ENCODE assay signal across 10 cellular contexts in the genomic region with DNA sequence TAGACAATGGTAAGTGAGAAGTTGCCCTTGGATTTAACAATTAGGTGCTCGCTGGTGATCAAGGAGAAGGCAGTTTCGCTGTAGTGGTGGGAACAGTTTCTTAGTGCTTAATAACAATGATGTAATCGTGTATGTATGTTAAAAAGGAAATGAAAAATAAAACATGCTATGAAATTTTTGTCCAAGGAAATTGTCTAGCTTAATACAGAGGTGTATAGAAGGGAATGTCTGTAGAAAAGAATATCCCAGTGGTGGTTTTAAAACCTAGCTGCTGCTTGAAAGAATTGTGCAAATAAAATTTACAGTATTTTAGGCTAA. TPM values are rescaled to one million over a fixed set of nuclear protein-coding genes. Genes with fewer than 3 reads are reported as not detected.
DNase-seq lines count a peak whose midpoint lies in the region; ATAC-seq and TF ChIP-seq lines count a peak whose summit lies in the region.
"Had no signal": no experiment of that assay in that cellular context is flagged by ENCODE, and none has a peak within 500 bp of the region (broad histone marks: within the 10 kb centered on the region; RNA-seq: fewer than 3 reads in every experiment).

No MANE protein-coding gene starts in this region.

- no peaks in the 10 kb centered on the region for H3K27me3 ChIP-seq in mammary epithelial cell (ENCODE audit: insufficient read depth, low read length)
- no peaks in the 10 kb centered on the region for H3K27me3 ChIP-seq in left lung
- H3K27me3 ChIP-seq in tibial artery = no peaks in the 10 kb centered on the region
- H3K27me3 ChIP-seq in body of pancreas = no peaks in the 10 kb centered on the region

- H3K9me3 Mint-ChIP-seq in MCF 10A (ENCODE audit: unreplicated experiment) (no peaks in the 10 kb centered on the region), activated B cell treated with CpG ODN at 0.5 μM for 24 hours (peaks cover 2% of the 10 kb centered on the region)

- intact Hi-C loops in MCF 10A (cut with micrococcal nuclease) (no loop called here), mammary epithelial cell (cut with micrococcal nuclease) (no loop called here), activated B cell treated with CpG ODN at 0.5 μM for 24 hours (cut with micrococcal nuclease) (loop anchor here (1.0 to 2.0 kb wide), 4 partner anchors 9 to 52 kb away; a partner anchor contains a TSS), left lung (cut with DNase I) (no loop called here), tibial artery (cut with DNase I; ENCODE audit: low total_unique reads) (no loop called here), body of pancreas (cut with DNase I) (no loop called here)

- DNase-seq in MCF 10A (ENCODE audit: unreplicated experiment) (no peak), mammary epithelial cell (no peak), activated B cell treated with CpG ODN at 0.5 μM for 24 hours (no peak), left lung (no peak), tibial artery (no peak), body of pancreas (no peak), ACHN (no peak), NCI-H1105 (lab: John Stamatoyannopoulos, UW) (no peak)
- DNase-seq: glutamatergic neuron had no signal

- H3K36me3 Mint-ChIP-seq in MCF 10A (ENCODE audit: insufficient read depth, unreplicated experiment) (peaks cover 6% of the 10 kb centered on the region), activated B cell treated with CpG ODN at 0.5 μM for 24 hours (ENCODE audit: low read depth) (peaks cover 74% of the 10 kb centered on the region)

- no peaks in the 10 kb centered on the region for H3K27me3 Mint-ChIP-seq in MCF 10A (ENCODE audit: insufficient read depth, unreplicated experiment)
- no peaks in the 10 kb centered on the region for H3K27me3 Mint-ChIP-seq in activated B cell treated with CpG ODN at 0.5 μM for 24 hours

- POLR2A ChIA-PET in MCF 10A (lab: Yijun Ruan, JAX) (interaction anchor here (0.6 to 2.1 kb wide), 6 partner anchors 9 to 141 kb away, joined by 3 to 11 read pairs (median 6); no protein-coding TSS in a partner anchor), activated B cell treated with CpG ODN at 0.5 μM for 24 hours (lab: Charles Lee) (interaction anchor here (0.7 to 7.7 kb wide), 28 partner anchors 9 to 256 kb away, joined by 3 to 76 read pairs (median 6); a partner anchor contains a TSS)

- H3K79me2 ChIP-seq in mammary epithelial cell (ENCODE audit: insufficient read depth, low read length) = peaks cover 28% of the 10 kb centered on the region

- no peak overlapping the region for H3K4me2 ChIP-seq in mammary epithelial cell (ENCODE audit: insufficient read depth, low read depth, low read length)

- in situ Hi-C loops in mammary epithelial cell (cut with MboI; ENCODE audit: low sequenced_read_pairs in 2 of 2) = no loop called here
- in situ Hi-C loops in ACHN (cut with HindIII; ENCODE audit: low pct_ligation_motif_present, low pct_unique_long_range_greater_than_20kb, low sequenced_read_pairs) = no loop called here

- H3K4me1 ChIP-seq in mammary epithelial cell (ENCODE audit: insufficient read depth, low read length) (peaks cover 16% of the 10 kb centered on the region), left lung (peaks cover 16 to 50% of the 10 kb centered on the region in 2 donors), tibial artery (peaks cover 0 to 77% (median 49%) of the 10 kb centered on the region in 4 donors), body of pancreas (peaks cover 27% of the 10 kb centered on the region)

- H3K9ac ChIP-seq in mammary epithelial cell (ENCODE audit: insufficient read depth, low read length) = no peak overlapping the region

- H3K4me3 Mint-ChIP-seq in MCF 10A (ENCODE audit: unreplicated experiment) (no peak overlapping the region), activated B cell treated with CpG ODN at 0.5 μM for 24 hours (peak overlapping the region; percentile 71)

- ATAC-seq in activated B cell treated with CpG ODN at 0.5 μM for 24 hours (ENCODE audit: low read depth) (no peak), left lung (no peak), body of pancreas (no peak)

- peaks cover 16% of the 10 kb centered on the region for H3K4me1 Mint-ChIP-seq in MCF 10A (ENCODE audit: insufficient read depth, unreplicated experiment)
- H3K4me1 Mint-ChIP-seq in activated B cell treated with CpG ODN at 0.5 μM for 24 hours = peaks cover 91% of the 10 kb centered on the region

- peak overlapping the region; percentile 26 for H3K27ac Mint-ChIP-seq in MCF 10A (ENCODE audit: low read depth, unreplicated experiment)
- H3K27ac Mint-ChIP-seq in activated B cell treated with CpG ODN at 0.5 μM for 24 hours = peak overlapping the region; percentile 87

- H3K9me3 ChIP-seq in mammary epithelial cell (replicated peaks; ENCODE audit: insufficient read depth, low read length) = no peaks in the 10 kb centered on the region
- no peaks in the 10 kb centered on the region for H3K9me3 ChIP-seq in left lung
- no peaks in the 10 kb centered on the region for H3K9me3 ChIP-seq in tibial artery
- no peaks in the 10 kb centered on the region for H3K9me3 ChIP-seq in body of pancreas

- dilution Hi-C loops in mammary epithelial cell (cut with HindIII; ENCODE audit: low sequenced_read_pairs) = no loop called here

- H3K27ac ChIP-seq in mammary epithelial cell (ENCODE audit: insufficient read depth, low read depth, low read length) (no peak overlapping the region), left lung (peak overlapping the region; percentile 29 to 81), tibial artery (peak overlapping the region; percentile 23 to 59), body of pancreas (peak overlapping the region in 2 of 4 donors; percentile 27 to 34)
- H3K27ac ChIP-seq: VCaP had no signal

- BruUV-seq in MCF 10A (replicated peaks; lab: Mats Ljungman, UMichigan) (no TSS peak), mammary epithelial cell (replicated peaks; lab: Mats Ljungman, UMichigan) (no TSS peak)

- no peak for TF ChIP-seq POLR2A in body of pancreas (IDR thresholded peaks at IDR 0.05)

- 97% methylated on average over 3 of the region's 3 CpGs for WGBS in mammary epithelial cell (ENCODE audit: low coverage, missing lambda C conversion rate)
- 56 to 82% methylated on average over 3 of the region's 3 CpGs for WGBS in body of pancreas, 2 donors

- H4K20me1 ChIP-seq in mammary epithelial cell (ENCODE audit: insufficient read depth, low read length) = no peaks in the 10 kb centered on the region

- no peaks in the 10 kb centered on the region for H3K36me3 ChIP-seq in mammary epithelial cell (ENCODE audit: insufficient read depth, low read length)
- H3K36me3 ChIP-seq in left lung = peaks cover 0 to 11% of the 10 kb centered on the region in 2 donors
- H3K36me3 ChIP-seq in tibial artery = no peaks in the 10 kb centered on the region
- H3K36me3 ChIP-seq in body of pancreas (replicated peaks in 1 of 2; ENCODE audit: insufficient read depth in 1 of 2, low read depth in 2 of 2) = peaks cover 0 to 1% of the 10 kb centered on the region in 2 donors

- no peak overlapping the region for H3K4me3 ChIP-seq in mammary epithelial cell (replicated peaks in 1 of 3; ENCODE audit: insufficient read depth in 1 of 3, low read depth in 2 of 3, low read length in 3 of 3)
- no peak overlapping the region for H3K4me3 ChIP-seq in left lung
- H3K4me3 ChIP-seq in tibial artery = no peak overlapping the region
- no peak overlapping the region for H3K4me3 ChIP-seq in body of pancreas

- CTCF ChIA-PET in MCF 10A (lab: Yijun Ruan, JAX) = interaction anchor here (0.6 to 1.4 kb wide), 3 partner anchors 43 to 103 kb away, joined by 3 to 5 read pairs (median 3); no protein-coding TSS in a partner anchor
- CTCF ChIA-PET in mammary epithelial cell (lab: Charles Lee; ENCODE audit: low non-redundant PET) = interaction anchor here (0.5 kb wide), 1 partner anchor 698 kb away, joined by 6 read pairs; no protein-coding TSS in a partner anchor
- CTCF ChIA-PET in activated B cell treated with CpG ODN at 0.5 μM for 24 hours (lab: Charles Lee) = interaction anchor here (0.9 to 1.8 kb wide), 5 partner anchors 11 to 590 kb away, joined by 3 to 7 read pairs (median 4); no protein-coding TSS in a partner anchor

- no peak for TF ChIP-seq CTCF in MCF 10A (IDR thresholded peaks at IDR 0.05; ENCODE audit: unreplicated experiment)
- no peak for TF ChIP-seq CTCF in mammary epithelial cell (conservative IDR thresholded peaks at IDR 0.05 in 1 of 2, IDR thresholded peaks at IDR 0.05 in 1 of 2; ENCODE audit: extremely low read depth in 1 of 2, insufficient read depth in 1 of 2, low read depth in 1 of 2, low read length in 2 of 2)
- TF ChIP-seq CTCF in activated B cell treated with CpG ODN at 0.5 μM for 24 hours (IDR thresholded peaks at IDR 0.05) = no peak
- no peak for TF ChIP-seq CTCF in left lung (IDR thresholded peaks at IDR 0.05)
- TF ChIP-seq CTCF in tibial artery (IDR thresholded peaks at IDR 0.05) = no peak
- no peak for TF ChIP-seq CTCF in body of pancreas (IDR thresholded peaks at IDR 0.05)

- no peak overlapping the region for H2AFZ ChIP-seq in mammary epithelial cell (ENCODE audit: low read depth, low read length)

RNA-seq across cellular contexts. Expression of a gene that starts 53.1 kb away (rescaled TPM):
- total RNA-seq in MCF 10A (2022) = 13.0 and 24.2 TPM in 2 replicates
- 10 to 100 TPM; 40.4 to 51.2 TPM for total RNA-seq in mammary epithelial cell
- 16.7 TPM for polyA plus RNA-seq in mammary epithelial cell
- polyA minus RNA-seq in mammary epithelial cell = 27.4 TPM
- total RNA-seq in activated B cell treated with CpG ODN at 0.5 μM for 24 hours = 277 and 288 TPM in 2 replicates
- 10 to 100 TPM; 45.6 to 50.8 TPM for total RNA-seq in left lung
- 10 to 100 TPM; 18.8 to 22.1 TPM for total RNA-seq in body of pancreas
